1 cellular context compared by ENCODE assay signal in genomic region chr6:106182455-106182854, GRCh38.
A peak's percentile ranks its signal among the peaks of the same experiment; 100 is the strongest.
TF ChIP-seq lines count a peak whose summit lies in the region.

No MANE protein-coding gene starts in this region.

TF ChIP-seq in GM12878, 131 proteins besides CTCF, POLR2A, EP300 and RAD21 (continued from another document and continues in another):
- TF ChIP-seq ZNF592 (IDR thresholded peaks at IDR 0.05) (peak; percentile 73; the same call in 1 of the 2 replicates), KDM1A (IDR thresholded peaks at IDR 0.05; ENCODE audit: borderline replicate concordance) (no peak), KLF5 (IDR thresholded peaks at IDR 0.05; ENCODE audit: partially characterized antibody) (peak; percentile 59), WRNIP1 (IDR thresholded peaks at IDR 0.05; ENCODE audit: borderline replicate concordance, low read depth, low read length) (no peak), BACH1 (IDR thresholded peaks at IDR 0.05; ENCODE audit: borderline replicate concordance) (peak; percentile 66; the same call in 1 of the 2 replicates), SMC3 (IDR thresholded peaks at IDR 0.05; ENCODE audit: borderline replicate concordance, low read length) (no peak), MYB (IDR thresholded peaks at IDR 0.05; ENCODE audit: borderline replicate concordance, low read depth, low read length) (no peak), STAT1 (conservative IDR thresholded peaks at IDR 0.05) (no peak), MYC (IDR thresholded peaks at IDR 0.05; ENCODE audit: insufficient read depth, insufficient read length, insufficient replicate concordance, low read length, severe bottlenecking) (no peak), POLR2AphosphoS5 (IDR thresholded peaks at IDR 0.05; ENCODE audit: low read length) (0 out of 2 replicates have a peak, but pooled peaks have one; percentile 40), NFIC (IDR thresholded peaks at IDR 0.05; ENCODE audit: low read depth, low read length) (peak; percentile 99), NR2C2 (IDR thresholded peaks at IDR 0.05; ENCODE audit: borderline replicate concordance, control insufficient read depth, insufficient read length, low read depth) (no peak), ESRRA (IDR thresholded peaks at IDR 0.05; ENCODE audit: low read length) (no peak), SREBF1 (IDR thresholded peaks at IDR 0.05; ENCODE audit: low read length) (0 out of 2 replicates have a peak, but pooled peaks have one; percentile 48), SREBF2 (IDR thresholded peaks at IDR 0.05; ENCODE audit: low read length) (no peak), YY1 (IDR thresholded peaks at IDR 0.05; ENCODE audit: low read depth, low read length) (0 out of 2 replicates have a peak, but pooled peaks have one; percentile 23), POLR2AphosphoS2 (IDR thresholded peaks at IDR 0.05; ENCODE audit: low read depth, low read length) (no peak), NFYA (IDR thresholded peaks at IDR 0.05; ENCODE audit: borderline replicate concordance, low read depth, low read length) (no peak), RBBP5 (conservative IDR thresholded peaks at IDR 0.05) (no peak), CBX3 (IDR thresholded peaks at IDR 0.05; ENCODE audit: borderline replicate concordance, low read depth) (no peak), HDAC6 (IDR thresholded peaks at IDR 0.05; ENCODE audit: unreplicated experiment) (no peak), PAX5 (IDR thresholded peaks at IDR 0.05; ENCODE audit: borderline replicate concordance, low read depth, low read length) (peak; percentile 98), RELA (IDR thresholded peaks at IDR 0.05; ENCODE audit: borderline replicate concordance, partially characterized antibody) (no peak), ZNF384 (IDR thresholded peaks at IDR 0.05; ENCODE audit: borderline replicate concordance, low read depth, low read length) (no peak), CUX1 (IDR thresholded peaks at IDR 0.05; ENCODE audit: insufficient replicate concordance, low read depth, low read length) (no peak), BRCA1 (IDR thresholded peaks at IDR 0.05; ENCODE audit: low read depth, low read length) (no peak), HDAC2 (IDR thresholded peaks at IDR 0.05) (no peak), BHLHE40 (IDR thresholded peaks at IDR 0.05; ENCODE audit: borderline replicate concordance in 1 of 2, low read depth in 2 of 2, low read length in 1 of 2) (peak; percentile 71), EZH2 (IDR thresholded peaks at IDR 0.05; ENCODE audit: borderline replicate concordance, control insufficient read depth, low read depth, low read length) (no peak), STAT3 (IDR thresholded peaks at IDR 0.05; ENCODE audit: low read depth, low read length) (no peak), SIN3A (IDR thresholded peaks at IDR 0.05; ENCODE audit: low read depth, low read length) (no peak), MXI1 (IDR thresholded peaks at IDR 0.05; ENCODE audit: low read depth, low read length) (0 out of 2 replicates have a peak, but pooled peaks have one; percentile 15), TCF7 (IDR thresholded peaks at IDR 0.05; ENCODE audit: borderline replicate concordance) (no peak; the same call in 1 of the 2 replicates), MTA3 (IDR thresholded peaks at IDR 0.05; ENCODE audit: borderline replicate concordance, low read length) (peak; percentile 93), RELB (IDR thresholded peaks at IDR 0.05; ENCODE audit: low read depth) (peak; percentile 52; the same call in 1 of the 2 replicates), HCFC1 (IDR thresholded peaks at IDR 0.05; ENCODE audit: low read length) (no peak)
- TF ChIP-seq, protein P1, sequence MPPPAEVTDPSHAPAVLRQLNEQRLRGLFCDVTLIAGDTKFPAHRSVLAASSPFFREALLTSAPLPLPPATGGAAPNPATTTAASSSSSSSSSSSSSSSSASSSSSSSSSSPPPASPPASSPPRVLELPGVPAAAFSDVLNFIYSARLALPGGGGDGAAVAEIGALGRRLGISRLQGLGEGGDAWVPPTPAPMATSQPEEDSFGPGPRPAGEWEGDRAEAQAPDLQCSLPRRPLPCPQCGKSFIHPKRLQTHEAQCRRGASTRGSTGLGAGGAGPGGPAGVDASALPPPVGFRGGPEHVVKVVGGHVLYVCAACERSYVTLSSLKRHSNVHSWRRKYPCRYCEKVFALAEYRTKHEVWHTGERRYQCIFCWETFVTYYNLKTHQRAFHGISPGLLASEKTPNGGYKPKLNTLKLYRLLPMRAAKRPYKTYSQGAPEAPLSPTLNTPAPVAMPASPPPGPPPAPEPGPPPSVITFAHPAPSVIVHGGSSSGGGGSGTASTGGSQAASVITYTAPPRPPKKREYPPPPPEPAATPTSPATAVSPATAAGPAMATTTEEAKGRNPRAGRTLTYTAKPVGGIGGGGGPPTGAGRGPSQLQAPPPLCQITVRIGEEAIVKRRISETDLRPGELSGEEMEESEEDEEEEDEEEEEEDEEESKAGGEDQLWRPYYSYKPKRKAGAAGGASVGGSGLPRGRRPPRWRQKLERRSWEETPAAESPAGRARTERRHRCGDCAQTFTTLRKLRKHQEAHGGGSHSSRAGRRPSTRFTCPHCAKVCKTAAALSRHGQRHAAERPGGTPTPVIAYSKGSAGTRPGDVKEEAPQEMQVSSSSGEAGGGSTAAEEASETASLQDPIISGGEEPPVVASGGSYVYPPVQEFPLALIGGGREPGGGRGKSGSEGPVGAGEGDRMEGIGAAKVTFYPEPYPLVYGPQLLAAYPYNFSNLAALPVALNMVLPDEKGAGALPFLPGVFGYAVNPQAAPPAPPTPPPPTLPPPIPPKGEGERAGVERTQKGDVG (CRISPR knock-in tag; IDR thresholded peaks at IDR 0.05): no peak
- TF ChIP-seq, protein P2, sequence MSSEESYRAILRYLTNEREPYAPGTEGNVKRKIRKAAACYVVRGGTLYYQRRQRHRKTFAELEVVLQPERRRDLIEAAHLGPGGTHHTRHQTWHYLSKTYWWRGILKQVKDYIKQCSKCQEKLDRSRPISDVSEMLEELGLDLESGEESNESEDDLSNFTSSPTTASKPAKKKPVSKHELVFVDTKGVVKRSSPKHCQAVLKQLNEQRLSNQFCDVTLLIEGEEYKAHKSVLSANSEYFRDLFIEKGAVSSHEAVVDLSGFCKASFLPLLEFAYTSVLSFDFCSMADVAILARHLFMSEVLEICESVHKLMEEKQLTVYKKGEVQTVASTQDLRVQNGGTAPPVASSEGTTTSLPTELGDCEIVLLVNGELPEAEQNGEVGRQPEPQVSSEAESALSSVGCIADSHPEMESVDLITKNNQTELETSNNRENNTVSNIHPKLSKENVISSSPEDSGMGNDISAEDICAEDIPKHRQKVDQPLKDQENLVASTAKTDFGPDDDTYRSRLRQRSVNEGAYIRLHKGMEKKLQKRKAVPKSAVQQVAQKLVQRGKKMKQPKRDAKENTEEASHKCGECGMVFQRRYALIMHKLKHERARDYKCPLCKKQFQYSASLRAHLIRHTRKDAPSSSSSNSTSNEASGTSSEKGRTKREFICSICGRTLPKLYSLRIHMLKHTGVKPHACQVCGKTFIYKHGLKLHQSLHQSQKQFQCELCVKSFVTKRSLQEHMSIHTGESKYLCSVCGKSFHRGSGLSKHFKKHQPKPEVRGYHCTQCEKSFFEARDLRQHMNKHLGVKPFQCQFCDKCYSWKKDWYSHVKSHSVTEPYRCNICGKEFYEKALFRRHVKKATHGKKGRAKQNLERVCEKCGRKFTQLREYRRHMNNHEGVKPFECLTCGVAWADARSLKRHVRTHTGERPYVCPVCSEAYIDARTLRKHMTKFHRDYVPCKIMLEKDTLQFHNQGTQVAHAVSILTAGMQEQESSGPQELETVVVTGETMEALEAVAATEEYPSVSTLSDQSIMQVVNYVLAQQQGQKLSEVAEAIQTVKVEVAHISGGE (CRISPR knock-in tag; IDR thresholded peaks at IDR 0.05): no peak
- TF ChIP-seq, protein P3, sequence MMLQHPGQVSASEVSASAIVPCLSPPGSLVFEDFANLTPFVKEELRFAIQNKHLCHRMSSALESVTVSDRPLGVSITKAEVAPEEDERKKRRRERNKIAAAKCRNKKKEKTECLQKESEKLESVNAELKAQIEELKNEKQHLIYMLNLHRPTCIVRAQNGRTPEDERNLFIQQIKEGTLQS (IDR thresholded peaks at IDR 0.05; ENCODE audit: borderline replicate concordance, extremely low read depth, low read depth, low read length): no peak
- TF ChIP-seq, protein P4, sequence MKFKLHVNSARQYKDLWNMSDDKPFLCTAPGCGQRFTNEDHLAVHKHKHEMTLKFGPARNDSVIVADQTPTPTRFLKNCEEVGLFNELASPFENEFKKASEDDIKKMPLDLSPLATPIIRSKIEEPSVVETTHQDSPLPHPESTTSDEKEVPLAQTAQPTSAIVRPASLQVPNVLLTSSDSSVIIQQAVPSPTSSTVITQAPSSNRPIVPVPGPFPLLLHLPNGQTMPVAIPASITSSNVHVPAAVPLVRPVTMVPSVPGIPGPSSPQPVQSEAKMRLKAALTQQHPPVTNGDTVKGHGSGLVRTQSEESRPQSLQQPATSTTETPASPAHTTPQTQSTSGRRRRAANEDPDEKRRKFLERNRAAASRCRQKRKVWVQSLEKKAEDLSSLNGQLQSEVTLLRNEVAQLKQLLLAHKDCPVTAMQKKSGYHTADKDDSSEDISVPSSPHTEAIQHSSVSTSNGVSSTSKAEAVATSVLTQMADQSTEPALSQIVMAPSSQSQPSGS (IDR thresholded peaks at IDR 0.05; ENCODE audit: low read length): peak; percentile 95
